1 cellular context compared by ENCODE assay signal in the genomic region with DNA sequence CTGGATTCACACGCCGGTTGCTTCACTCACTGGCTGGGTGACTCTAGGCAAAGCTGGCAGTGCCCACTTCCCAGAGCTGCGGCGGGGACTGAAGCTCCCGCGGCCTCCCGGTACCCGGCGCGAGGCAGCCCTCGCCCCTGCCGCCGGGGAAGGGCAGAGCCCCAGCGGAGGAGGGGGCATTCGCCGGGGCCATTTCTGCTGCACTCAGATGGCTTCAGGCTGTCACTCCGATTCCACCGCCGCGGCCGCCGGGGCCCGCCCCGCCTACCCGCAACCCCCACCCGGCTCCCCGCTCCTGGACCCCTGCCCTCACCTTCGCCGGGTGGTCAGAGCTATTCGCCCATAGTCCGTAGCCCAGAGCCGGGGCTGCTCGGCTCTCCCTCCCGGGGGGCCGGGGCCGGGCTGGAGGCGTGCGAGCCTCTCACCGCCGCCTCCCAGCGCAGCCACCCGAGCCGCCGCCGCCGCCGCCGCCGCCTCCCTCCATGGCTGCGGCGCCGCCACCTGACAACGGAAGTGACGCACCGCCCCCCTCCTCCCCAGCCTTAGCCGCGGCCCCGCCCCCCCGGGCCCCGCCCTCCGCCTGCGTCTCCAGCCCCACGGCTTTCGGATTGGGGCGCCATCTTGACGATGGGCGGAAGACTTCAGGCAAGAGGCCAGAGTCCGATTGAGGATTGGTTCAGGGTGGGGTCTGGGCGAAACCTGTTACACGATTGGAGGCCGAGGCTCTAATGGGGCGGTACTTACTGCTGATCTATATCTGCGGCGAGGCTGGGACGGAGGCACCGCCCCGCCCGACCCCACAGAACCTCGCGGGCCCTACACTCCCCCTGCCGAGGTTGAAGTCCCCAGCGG.
TF ChIP-seq lines count a peak whose summit lies in the region.

A gene with protein sequence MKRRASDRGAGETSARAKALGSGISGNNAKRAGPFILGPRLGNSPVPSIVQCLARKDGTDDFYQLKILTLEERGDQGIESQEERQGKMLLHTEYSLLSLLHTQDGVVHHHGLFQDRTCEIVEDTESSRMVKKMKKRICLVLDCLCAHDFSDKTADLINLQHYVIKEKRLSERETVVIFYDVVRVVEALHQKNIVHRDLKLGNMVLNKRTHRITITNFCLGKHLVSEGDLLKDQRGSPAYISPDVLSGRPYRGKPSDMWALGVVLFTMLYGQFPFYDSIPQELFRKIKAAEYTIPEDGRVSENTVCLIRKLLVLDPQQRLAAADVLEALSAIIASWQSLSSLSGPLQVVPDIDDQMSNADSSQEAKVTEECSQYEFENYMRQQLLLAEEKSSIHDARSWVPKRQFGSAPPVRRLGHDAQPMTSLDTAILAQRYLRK (minus strand): TSS at position 515 of the 852 bp plus-strand sequence. CDS start 24,592 bp downstream, outside the sequence.

TF ChIP-seq in K562, 482 proteins besides CTCF, POLR2A, EP300 and RAD21 (continued from another document and continues in another):
- TF ChIP-seq, protein P1, sequence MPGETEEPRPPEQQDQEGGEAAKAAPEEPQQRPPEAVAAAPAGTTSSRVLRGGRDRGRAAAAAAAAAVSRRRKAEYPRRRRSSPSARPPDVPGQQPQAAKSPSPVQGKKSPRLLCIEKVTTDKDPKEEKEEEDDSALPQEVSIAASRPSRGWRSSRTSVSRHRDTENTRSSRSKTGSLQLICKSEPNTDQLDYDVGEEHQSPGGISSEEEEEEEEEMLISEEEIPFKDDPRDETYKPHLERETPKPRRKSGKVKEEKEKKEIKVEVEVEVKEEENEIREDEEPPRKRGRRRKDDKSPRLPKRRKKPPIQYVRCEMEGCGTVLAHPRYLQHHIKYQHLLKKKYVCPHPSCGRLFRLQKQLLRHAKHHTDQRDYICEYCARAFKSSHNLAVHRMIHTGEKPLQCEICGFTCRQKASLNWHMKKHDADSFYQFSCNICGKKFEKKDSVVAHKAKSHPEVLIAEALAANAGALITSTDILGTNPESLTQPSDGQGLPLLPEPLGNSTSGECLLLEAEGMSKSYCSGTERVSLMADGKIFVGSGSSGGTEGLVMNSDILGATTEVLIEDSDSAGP (CRISPR knock-in tag; IDR thresholded peaks at IDR 0.05): no peak
- TF ChIP-seq DDX20 (tag; IDR thresholded peaks at IDR 0.05; ENCODE audit: low read depth) (no peak), MYC (IDR thresholded peaks at IDR 0.05; ENCODE audit: low read depth, low read length) (no peak; the same call in 1 of the 2 replicates), MYC (CRISPR knock-in tag; IDR thresholded peaks at IDR 0.05; ENCODE audit: borderline replicate concordance, low read depth) (peak; percentile 82; the same call in 1 of the 2 replicates), DMBX1 (CRISPR knock-in tag; IDR thresholded peaks at IDR 0.05; ENCODE audit: borderline replicate concordance) (no peak), MECOM (CRISPR knock-in tag; IDR thresholded peaks at IDR 0.05) (no peak), YY1 (IDR thresholded peaks at IDR 0.05; ENCODE audit: borderline replicate concordance in 1 of 3, control insufficient read depth in 1 of 3, extremely low read depth in 1 of 3, insufficient read depth in 3 of 3, insufficient read length in 1 of 3, insufficient replicate concordance in 2 of 3, low read depth in 1 of 3, low read length in 2 of 3) (peak; percentile 94 to 99 (median 98)), ZNF174 (CRISPR knock-in tag; IDR thresholded peaks at IDR 0.05) (no peak), SRSF7 (optimal IDR thresholded peaks at IDR 0.05; ENCODE audit: low read depth, low read length) (no peak), NRF1 (conservative IDR thresholded peaks at IDR 0.05 in 1 of 2, IDR thresholded peaks at IDR 0.05 in 1 of 2) (peak in 1 of 2 experiments; percentile 1; a peak in 3 of 4 replicates), SP2 (IDR thresholded peaks at IDR 0.05; ENCODE audit: extremely low read depth, low read depth, low read length, poor library complexity, severe bottlenecking) (peak; percentile 89), TEAD1 (CRISPR knock-in tag; IDR thresholded peaks at IDR 0.05) (peak in 1 of 2 experiments; percentile 13; a peak in 1 of 4 replicates), RBBP5 (IDR thresholded peaks at IDR 0.05; ENCODE audit: borderline replicate concordance, insufficient read depth, low read length, poor library complexity, severe bottlenecking) (peak; percentile 59), RBM15 (IDR thresholded peaks at IDR 0.05; ENCODE audit: insufficient read depth, low read length) (no peak), MTA1 (IDR thresholded peaks at IDR 0.05; ENCODE audit: borderline replicate concordance) (no peak), HDAC6 (IDR thresholded peaks at IDR 0.05; ENCODE audit: low read depth, low read length) (no peak), ZNF717 (CRISPR knock-in tag; IDR thresholded peaks at IDR 0.05) (no peak), TOE1 (IDR thresholded peaks at IDR 0.05; ENCODE audit: borderline replicate concordance) (no peak), TOE1 (CRISPR knock-in tag; IDR thresholded peaks at IDR 0.05; ENCODE audit: borderline replicate concordance, low read depth) (no peak), ZC3H8 (IDR thresholded peaks at IDR 0.05) (no peak), KLF1 (tag; IDR thresholded peaks at IDR 0.05) (no peak), GTF2E2 (tag; IDR thresholded peaks at IDR 0.05) (no peak; the same call in 1 of the 2 replicates), HNRNPH1 (optimal IDR thresholded peaks at IDR 0.05; ENCODE audit: low read depth, low read length) (no peak), ZNF57 (CRISPR knock-in tag; IDR thresholded peaks at IDR 0.05) (no peak), CEBPB (tag; IDR thresholded peaks at IDR 0.05) (no peak), ATF1 (CRISPR knock-in tag; IDR thresholded peaks at IDR 0.05) (peak; percentile 44; the same call in 1 of the 2 replicates), ATF1 (tag; IDR thresholded peaks at IDR 0.05) (no peak; the same call in 1 of the 2 replicates), ZNF165 (CRISPR knock-in tag; IDR thresholded peaks at IDR 0.05; ENCODE audit: borderline replicate concordance) (no peak), HMG20A (CRISPR knock-in tag; conservative IDR thresholded peaks at IDR 0.05) (no peak)
- TF ChIP-seq, protein P2, sequence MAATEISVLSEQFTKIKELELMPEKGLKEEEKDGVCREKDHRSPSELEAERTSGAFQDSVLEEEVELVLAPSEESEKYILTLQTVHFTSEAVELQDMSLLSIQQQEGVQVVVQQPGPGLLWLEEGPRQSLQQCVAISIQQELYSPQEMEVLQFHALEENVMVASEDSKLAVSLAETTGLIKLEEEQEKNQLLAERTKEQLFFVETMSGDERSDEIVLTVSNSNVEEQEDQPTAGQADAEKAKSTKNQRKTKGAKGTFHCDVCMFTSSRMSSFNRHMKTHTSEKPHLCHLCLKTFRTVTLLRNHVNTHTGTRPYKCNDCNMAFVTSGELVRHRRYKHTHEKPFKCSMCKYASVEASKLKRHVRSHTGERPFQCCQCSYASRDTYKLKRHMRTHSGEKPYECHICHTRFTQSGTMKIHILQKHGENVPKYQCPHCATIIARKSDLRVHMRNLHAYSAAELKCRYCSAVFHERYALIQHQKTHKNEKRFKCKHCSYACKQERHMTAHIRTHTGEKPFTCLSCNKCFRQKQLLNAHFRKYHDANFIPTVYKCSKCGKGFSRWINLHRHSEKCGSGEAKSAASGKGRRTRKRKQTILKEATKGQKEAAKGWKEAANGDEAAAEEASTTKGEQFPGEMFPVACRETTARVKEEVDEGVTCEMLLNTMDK (IDR thresholded peaks at IDR 0.05; ENCODE audit: borderline replicate concordance, insufficient read depth, low read depth, low read length, poor library complexity, severe bottlenecking): no peak
- TF ChIP-seq, protein P3, sequence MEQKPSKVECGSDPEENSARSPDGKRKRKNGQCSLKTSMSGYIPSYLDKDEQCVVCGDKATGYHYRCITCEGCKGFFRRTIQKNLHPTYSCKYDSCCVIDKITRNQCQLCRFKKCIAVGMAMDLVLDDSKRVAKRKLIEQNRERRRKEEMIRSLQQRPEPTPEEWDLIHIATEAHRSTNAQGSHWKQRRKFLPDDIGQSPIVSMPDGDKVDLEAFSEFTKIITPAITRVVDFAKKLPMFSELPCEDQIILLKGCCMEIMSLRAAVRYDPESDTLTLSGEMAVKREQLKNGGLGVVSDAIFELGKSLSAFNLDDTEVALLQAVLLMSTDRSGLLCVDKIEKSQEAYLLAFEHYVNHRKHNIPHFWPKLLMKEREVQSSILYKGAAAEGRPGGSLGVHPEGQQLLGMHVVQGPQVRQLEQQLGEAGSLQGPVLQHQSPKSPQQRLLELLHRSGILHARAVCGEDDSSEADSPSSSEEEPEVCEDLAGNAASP (IDR thresholded peaks at IDR 0.05): no peak
- TF ChIP-seq, protein P4, sequence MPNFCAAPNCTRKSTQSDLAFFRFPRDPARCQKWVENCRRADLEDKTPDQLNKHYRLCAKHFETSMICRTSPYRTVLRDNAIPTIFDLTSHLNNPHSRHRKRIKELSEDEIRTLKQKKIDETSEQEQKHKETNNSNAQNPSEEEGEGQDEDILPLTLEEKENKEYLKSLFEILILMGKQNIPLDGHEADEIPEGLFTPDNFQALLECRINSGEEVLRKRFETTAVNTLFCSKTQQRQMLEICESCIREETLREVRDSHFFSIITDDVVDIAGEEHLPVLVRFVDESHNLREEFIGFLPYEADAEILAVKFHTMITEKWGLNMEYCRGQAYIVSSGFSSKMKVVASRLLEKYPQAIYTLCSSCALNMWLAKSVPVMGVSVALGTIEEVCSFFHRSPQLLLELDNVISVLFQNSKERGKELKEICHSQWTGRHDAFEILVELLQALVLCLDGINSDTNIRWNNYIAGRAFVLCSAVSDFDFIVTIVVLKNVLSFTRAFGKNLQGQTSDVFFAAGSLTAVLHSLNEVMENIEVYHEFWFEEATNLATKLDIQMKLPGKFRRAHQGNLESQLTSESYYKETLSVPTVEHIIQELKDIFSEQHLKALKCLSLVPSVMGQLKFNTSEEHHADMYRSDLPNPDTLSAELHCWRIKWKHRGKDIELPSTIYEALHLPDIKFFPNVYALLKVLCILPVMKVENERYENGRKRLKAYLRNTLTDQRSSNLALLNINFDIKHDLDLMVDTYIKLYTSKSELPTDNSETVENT (CRISPR knock-in tag; IDR thresholded peaks at IDR 0.05): no peak
- TF ChIP-seq, protein P5, sequence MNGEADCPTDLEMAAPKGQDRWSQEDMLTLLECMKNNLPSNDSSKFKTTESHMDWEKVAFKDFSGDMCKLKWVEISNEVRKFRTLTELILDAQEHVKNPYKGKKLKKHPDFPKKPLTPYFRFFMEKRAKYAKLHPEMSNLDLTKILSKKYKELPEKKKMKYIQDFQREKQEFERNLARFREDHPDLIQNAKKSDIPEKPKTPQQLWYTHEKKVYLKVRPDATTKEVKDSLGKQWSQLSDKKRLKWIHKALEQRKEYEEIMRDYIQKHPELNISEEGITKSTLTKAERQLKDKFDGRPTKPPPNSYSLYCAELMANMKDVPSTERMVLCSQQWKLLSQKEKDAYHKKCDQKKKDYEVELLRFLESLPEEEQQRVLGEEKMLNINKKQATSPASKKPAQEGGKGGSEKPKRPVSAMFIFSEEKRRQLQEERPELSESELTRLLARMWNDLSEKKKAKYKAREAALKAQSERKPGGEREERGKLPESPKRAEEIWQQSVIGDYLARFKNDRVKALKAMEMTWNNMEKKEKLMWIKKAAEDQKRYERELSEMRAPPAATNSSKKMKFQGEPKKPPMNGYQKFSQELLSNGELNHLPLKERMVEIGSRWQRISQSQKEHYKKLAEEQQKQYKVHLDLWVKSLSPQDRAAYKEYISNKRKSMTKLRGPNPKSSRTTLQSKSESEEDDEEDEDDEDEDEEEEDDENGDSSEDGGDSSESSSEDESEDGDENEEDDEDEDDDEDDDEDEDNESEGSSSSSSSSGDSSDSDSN (IDR thresholded peaks at IDR 0.05; ENCODE audit: borderline replicate concordance in 1 of 2, low read depth in 2 of 2, low read length in 2 of 2): no peak
- TF ChIP-seq, protein P6, sequence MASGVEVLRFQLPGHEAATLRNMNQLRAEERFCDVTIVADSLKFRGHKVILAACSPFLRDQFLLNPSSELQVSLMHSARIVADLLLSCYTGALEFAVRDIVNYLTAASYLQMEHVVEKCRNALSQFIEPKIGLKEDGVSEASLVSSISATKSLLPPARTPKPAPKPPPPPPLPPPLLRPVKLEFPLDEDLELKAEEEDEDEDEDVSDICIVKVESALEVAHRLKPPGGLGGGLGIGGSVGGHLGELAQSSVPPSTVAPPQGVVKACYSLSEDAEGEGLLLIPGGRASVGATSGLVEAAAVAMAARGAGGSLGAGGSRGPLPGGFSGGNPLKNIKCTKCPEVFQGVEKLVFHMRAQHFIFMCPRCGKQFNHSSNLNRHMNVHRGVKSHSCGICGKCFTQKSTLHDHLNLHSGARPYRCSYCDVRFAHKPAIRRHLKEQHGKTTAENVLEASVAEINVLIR (CRISPR knock-in tag; IDR thresholded peaks at IDR 0.05): peak; percentile 55
- TF ChIP-seq, protein P7, sequence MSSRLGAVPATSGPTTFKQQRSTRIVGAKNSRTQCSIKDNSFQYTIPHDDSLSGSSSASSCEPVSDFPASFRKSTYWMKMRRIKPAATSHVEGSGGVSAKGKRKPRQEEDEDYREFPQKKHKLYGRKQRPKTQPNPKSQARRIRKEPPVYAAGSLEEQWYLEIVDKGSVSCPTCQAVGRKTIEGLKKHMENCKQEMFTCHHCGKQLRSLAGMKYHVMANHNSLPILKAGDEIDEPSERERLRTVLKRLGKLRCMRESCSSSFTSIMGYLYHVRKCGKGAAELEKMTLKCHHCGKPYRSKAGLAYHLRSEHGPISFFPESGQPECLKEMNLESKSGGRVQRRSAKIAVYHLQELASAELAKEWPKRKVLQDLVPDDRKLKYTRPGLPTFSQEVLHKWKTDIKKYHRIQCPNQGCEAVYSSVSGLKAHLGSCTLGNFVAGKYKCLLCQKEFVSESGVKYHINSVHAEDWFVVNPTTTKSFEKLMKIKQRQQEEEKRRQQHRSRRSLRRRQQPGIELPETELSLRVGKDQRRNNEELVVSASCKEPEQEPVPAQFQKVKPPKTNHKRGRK (tag; IDR thresholded peaks at IDR 0.05): no peak
- TF ChIP-seq, protein P8, sequence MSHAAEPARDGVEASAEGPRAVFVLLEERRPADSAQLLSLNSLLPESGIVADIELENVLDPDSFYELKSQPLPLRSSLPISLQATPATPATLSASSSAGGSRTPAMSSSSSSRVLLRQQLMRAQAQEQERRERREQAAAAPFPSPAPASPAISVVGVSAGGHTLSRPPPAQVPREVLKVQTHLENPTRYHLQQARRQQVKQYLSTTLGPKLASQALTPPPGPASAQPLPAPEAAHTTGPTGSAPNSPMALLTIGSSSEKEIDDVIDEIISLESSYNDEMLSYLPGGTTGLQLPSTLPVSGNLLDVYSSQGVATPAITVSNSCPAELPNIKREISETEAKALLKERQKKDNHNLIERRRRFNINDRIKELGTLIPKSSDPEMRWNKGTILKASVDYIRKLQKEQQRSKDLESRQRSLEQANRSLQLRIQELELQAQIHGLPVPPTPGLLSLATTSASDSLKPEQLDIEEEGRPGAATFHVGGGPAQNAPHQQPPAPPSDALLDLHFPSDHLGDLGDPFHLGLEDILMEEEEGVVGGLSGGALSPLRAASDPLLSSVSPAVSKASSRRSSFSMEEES (CRISPR knock-in tag; IDR thresholded peaks at IDR 0.05): no peak
- TF ChIP-seq, protein P9, sequence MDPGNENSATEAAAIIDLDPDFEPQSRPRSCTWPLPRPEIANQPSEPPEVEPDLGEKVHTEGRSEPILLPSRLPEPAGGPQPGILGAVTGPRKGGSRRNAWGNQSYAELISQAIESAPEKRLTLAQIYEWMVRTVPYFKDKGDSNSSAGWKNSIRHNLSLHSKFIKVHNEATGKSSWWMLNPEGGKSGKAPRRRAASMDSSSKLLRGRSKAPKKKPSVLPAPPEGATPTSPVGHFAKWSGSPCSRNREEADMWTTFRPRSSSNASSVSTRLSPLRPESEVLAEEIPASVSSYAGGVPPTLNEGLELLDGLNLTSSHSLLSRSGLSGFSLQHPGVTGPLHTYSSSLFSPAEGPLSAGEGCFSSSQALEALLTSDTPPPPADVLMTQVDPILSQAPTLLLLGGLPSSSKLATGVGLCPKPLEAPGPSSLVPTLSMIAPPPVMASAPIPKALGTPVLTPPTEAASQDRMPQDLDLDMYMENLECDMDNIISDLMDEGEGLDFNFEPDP (CRISPR knock-in tag; IDR thresholded peaks at IDR 0.05): no peak
